Comparison of ENCODE assay signal across 9 cellular contexts in genomic region chr9:70563437-70564204, GRCh38.
DNase-seq lines count a peak whose midpoint lies in the region; ATAC-seq and TF ChIP-seq lines count a peak whose summit lies in the region.
"Had no signal": no experiment of that assay in that cellular context is flagged by ENCODE, and none has a peak within 500 bp of the region (broad histone marks: within the 10 kb centered on the region; RNA-seq: fewer than 3 reads in every experiment).

No MANE protein-coding gene starts in this region.

- peak overlapping the region; percentile 3 to 63 for H3K27ac ChIP-seq in ascending aorta
- peak overlapping the region; percentile 74 for H3K27ac ChIP-seq in lower lobe of right lung
- H3K27ac ChIP-seq in thyroid gland = peak overlapping the region; percentile 61 to 67 (median 66)
- H3K27ac ChIP-seq in tibial artery = no peak overlapping the region
- H3K27ac ChIP-seq: VCaP had no signal

- TF ChIP-seq CTCF in ascending aorta (IDR thresholded peaks at IDR 0.05) (no peak), lower lobe of right lung (IDR thresholded peaks at IDR 0.05) (no peak), thyroid gland (IDR thresholded peaks at IDR 0.05) (no peak), tibial artery (IDR thresholded peaks at IDR 0.05) (no peak)

- 50 to 55% methylated on average over 5 of the region's 5 CpGs for WGBS in thyroid gland, 2 donors

- intact Hi-C loops in ascending aorta (cut with DNase I) (no loop called here), lower lobe of right lung (cut with DNase I) (no loop called here), thyroid gland (cut with DNase I) (no loop called here), tibial artery (cut with DNase I; ENCODE audit: low total_unique reads) (no loop called here)

- ATAC-seq in GM18498 (IDR thresholded peaks at IDR 0.05; ENCODE audit: unreplicated experiment) = peak; percentile 99
- peak; percentile 96 for ATAC-seq in HG02678 (IDR thresholded peaks at IDR 0.05; ENCODE audit: unreplicated experiment)
- peak; percentile 77 to 84 for ATAC-seq in lower lobe of right lung

- DNase-seq in RPMI7951 (ENCODE audit: low read depth) (peak; percentile 83), ascending aorta (ENCODE audit: low spot score in 2 of 2) (no peak), lower lobe of right lung (no peak), thyroid gland (peak in 1 of 2 donors; percentile 27), tibial artery (no peak), NCI-H2107 (lab: John Stamatoyannopoulos, UW) (no peak)

- no peaks in the 10 kb centered on the region for H3K36me3 ChIP-seq in ascending aorta
- no peaks in the 10 kb centered on the region for H3K36me3 ChIP-seq in lower lobe of right lung
- no peaks in the 10 kb centered on the region for H3K36me3 ChIP-seq in thyroid gland
- no peaks in the 10 kb centered on the region for H3K36me3 ChIP-seq in tibial artery

- no peaks in the 10 kb centered on the region for H3K27me3 ChIP-seq in ascending aorta
- no peaks in the 10 kb centered on the region for H3K27me3 ChIP-seq in lower lobe of right lung (ENCODE audit: low read depth)
- H3K27me3 ChIP-seq in thyroid gland = no peaks in the 10 kb centered on the region
- H3K27me3 ChIP-seq in tibial artery = no peaks in the 10 kb centered on the region

- TF ChIP-seq POLR2A in thyroid gland (IDR thresholded peaks at IDR 0.05) = no peak

- no peak overlapping the region for H3K4me3 ChIP-seq in ascending aorta
- H3K4me3 ChIP-seq in lower lobe of right lung = no peak overlapping the region
- no peak overlapping the region for H3K4me3 ChIP-seq in thyroid gland (replicated peaks in 1 of 3)
- H3K4me3 ChIP-seq in tibial artery = no peak overlapping the region

- no peaks in the 10 kb centered on the region for H3K9me3 ChIP-seq in ascending aorta
- no peaks in the 10 kb centered on the region for H3K9me3 ChIP-seq in lower lobe of right lung
- H3K9me3 ChIP-seq in thyroid gland = no peaks in the 10 kb centered on the region
- H3K9me3 ChIP-seq in tibial artery = no peaks in the 10 kb centered on the region

- no peaks in the 10 kb centered on the region for H3K4me1 ChIP-seq in ascending aorta
- peaks cover 23% of the 10 kb centered on the region for H3K4me1 ChIP-seq in lower lobe of right lung
- peaks cover 3 to 18% of the 10 kb centered on the region in 2 donors for H3K4me1 ChIP-seq in thyroid gland
- H3K4me1 ChIP-seq in tibial artery = peaks cover 0 to 14% (median 0%) of the 10 kb centered on the region in 4 donors

Comparison
In these comparisons a context has a peak if more than half of its experiments do, and no peak if none do; other contexts are left out.
1. H3K27ac ChIP-seq: peak in ascending aorta (2 of 2), lower lobe of right lung (single experiment) and thyroid gland (3 of 3); none in tibial artery (0 of 2).
2. Peak in every context shown above with its lines, with median percentiles within 50 percentile points of each other: ATAC-seq.